In the genomic region with DNA sequence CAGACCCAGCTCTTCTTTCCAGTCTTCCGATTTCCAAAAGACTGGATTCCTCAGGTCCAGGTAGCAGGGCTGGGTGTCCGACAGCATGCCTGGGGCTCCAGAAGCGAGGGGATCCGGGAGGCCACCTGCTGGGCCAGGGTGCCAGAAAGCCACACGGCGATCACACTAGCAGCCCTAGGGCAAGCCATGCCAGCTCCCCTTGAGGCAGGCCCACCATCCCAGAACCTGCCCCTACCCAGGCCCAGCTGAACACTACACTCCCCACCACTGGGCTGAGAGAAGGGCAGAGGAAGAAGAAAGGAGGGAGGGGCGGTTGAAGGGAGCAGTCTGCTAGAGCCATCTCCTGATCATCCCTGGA, we compare ENCODE assay signal across 25 cellular contexts.
A peak's percentile ranks its signal among the peaks of the same experiment; 100 is the strongest.
DNase-seq lines count a peak whose midpoint lies in the region; ATAC-seq, FAIRE-seq and TF ChIP-seq lines count a peak whose summit lies in the region.
"Had no signal": no experiment of that assay in that cellular context is flagged by ENCODE, and none has a peak within 500 bp of the region (broad histone marks: within the 10 kb centered on the region; RNA-seq: fewer than 3 reads in every experiment).

No MANE protein-coding gene starts in this region.

- no peaks in the 10 kb centered on the region for H3K9me2 ChIP-seq in OCI-LY7 (ENCODE audit: insufficient read depth, low read length)

- BruUV-seq in OCI-LY7 (replicated peaks; lab: Mats Ljungman, UMichigan) = no TSS peak

- POLR2A ChIA-PET in OCI-LY7 (lab: Charles Lee) = no interaction called here

- TF ChIP-seq EP300 in sigmoid colon (IDR thresholded peaks at IDR 0.05) = no peak
- TF ChIP-seq EP300 in tibial nerve (IDR thresholded peaks at IDR 0.05) = no peak

- H3K79me2 ChIP-seq in OCI-LY7 (ENCODE audit: insufficient read depth, low read depth, low read length) = no peaks in the 10 kb centered on the region

- H3K27me3 ChIP-seq in esophagus (ENCODE audit: control insufficient read depth in 1 of 2, insufficient read depth in 2 of 2, low read length in 2 of 2) = no peaks in the 10 kb centered on the region
- H3K27me3 ChIP-seq in sigmoid colon = no peaks in the 10 kb centered on the region
- H3K27me3 ChIP-seq in tibial nerve = no peaks in the 10 kb centered on the region
- H3K27me3 ChIP-seq: adrenal gland, brain microvascular endothelial cell, ovary had no signal

- WGBS in esophagus, 2 donors = 91 to 92% methylated on average over 7 of the region's 7 CpGs
- 96 to 97% methylated on average over 7 of the region's 7 CpGs for WGBS in sigmoid colon, 2 donors
- 88 to 94% methylated on average over 7 of the region's 7 CpGs for WGBS in tibial nerve, 2 donors

- FAIRE-seq in kidney (lab: Jason Lieb, UNC) = no peak
- FAIRE-seq: colon had no signal

- H3K9me3 ChIP-seq in esophagus (ENCODE audit: control insufficient read depth in 2 of 2, insufficient read depth in 1 of 2, low read depth in 1 of 2, low read length in 1 of 2) = no peaks in the 10 kb centered on the region
- no peaks in the 10 kb centered on the region for H3K9me3 ChIP-seq in kidney (ENCODE audit: control insufficient read depth in 1 of 2, low read length in 2 of 2)
- peaks cover 0 to 2% (median 0%) of the 10 kb centered on the region in 4 donors for H3K9me3 ChIP-seq in sigmoid colon
- no peaks in the 10 kb centered on the region for H3K9me3 ChIP-seq in tibial nerve
- no peaks in the 10 kb centered on the region for H3K9me3 ChIP-seq in OCI-LY7 (ENCODE audit: low read length)
- H3K9me3 ChIP-seq: adrenal gland, ovary had no signal

- no peak overlapping the region for H3K4me2 ChIP-seq in OCI-LY7 (ENCODE audit: low read length)

- peak; percentile 53 for DNase-seq in kidney
- no peak for DNase-seq in sigmoid colon
- DNase-seq in tibial nerve (ENCODE audit: low spot score in 2 of 2) = no peak
- DNase-seq in NCI-H1694 treated with DMSO at 0.1 percent for 48 hours (lab: John Stamatoyannopoulos, UW) = no peak
- no peak for DNase-seq in OCI-LY7 (ENCODE audit: low spot score)
- DNase-seq: activated CD4-positive, alpha-beta T cell treated with anti-CD3 and anti-CD28 coated beads, Interleukin-2, amount 50 U/mL, for 48 hours; activated naive CD4-positive, alpha-beta T cell treated with anti-CD3 and anti-CD28 coated beads for 36 hours; adrenal gland; brain microvascular endothelial cell; effector memory CD4-positive, alpha-beta T cell; foreskin fibroblast; hippocampal formation; Karpas-422; MV-4-11; NCI-H1436 treated with DMSO at 0.1 percent for 48 hours; NCI-H446 treated with DMSO at 0.1 percent for 48 hours; ovary; stimulated activated CD4-positive, alpha-beta T cell treated with anti-CD3 and anti-CD28 coated beads, Interleukin-12 subunit alpha, Interleukin-12 subunit beta, amount 100 ng/mL, for 4 hours; stimulated activated CD4-positive, alpha-beta T cell treated with anti-CD3 and anti-CD28 coated beads, Interleukin-4, amount 100 ng/mL, for 1 hour had no signal

- no peak for ATAC-seq in HG02970 (IDR thresholded peaks at IDR 0.05; ENCODE audit: low FRiP score, unreplicated experiment)

- TF ChIP-seq CTCF in kidney (IDR thresholded peaks at IDR 0.05; ENCODE audit: borderline replicate concordance, extremely low read depth, insufficient read depth) (no peak), sigmoid colon (IDR thresholded peaks at IDR 0.05) (no peak), tibial nerve (IDR thresholded peaks at IDR 0.05) (no peak), OCI-LY7 (conservative IDR thresholded peaks at IDR 0.05; ENCODE audit: low read length) (no peak)

- H3K4me1 ChIP-seq in esophagus (ENCODE audit: control insufficient read depth in 2 of 2, insufficient read depth in 2 of 2, low read length in 1 of 2) (peaks cover 7 to 14% of the 10 kb centered on the region in 2 donors), kidney (ENCODE audit: control insufficient read depth in 1 of 2, insufficient read depth in 1 of 2, low read depth in 1 of 2, low read length in 2 of 2) (peaks cover 24 to 40% of the 10 kb centered on the region in 2 donors), sigmoid colon (peaks cover 0 to 100% (median 99%) of the 10 kb centered on the region in 4 donors), tibial nerve (peaks cover 0 to 100% (median 58%) of the 10 kb centered on the region in 4 donors), OCI-LY7 (ENCODE audit: insufficient read depth, low read length, poor library complexity, severe bottlenecking) (no peaks in the 10 kb centered on the region)

- no peak for TF ChIP-seq POLR2A in sigmoid colon (IDR thresholded peaks at IDR 0.05)
- TF ChIP-seq POLR2A in tibial nerve (IDR thresholded peaks at IDR 0.05) = no peak

- intact Hi-C loops in kidney (cut with DNase I) (no loop called here), sigmoid colon (cut with DNase I) (no loop called here), OCI-LY7 (cut with micrococcal nuclease; ENCODE audit: unreplicated experiment) (no loop called here)

- H3K9ac ChIP-seq in kidney (ENCODE audit: low read length in 2 of 2) = no peak overlapping the region

- H3K27ac ChIP-seq in esophagus (ENCODE audit: low read depth in 2 of 2, low read length in 1 of 2) (peak overlapping the region; percentile 17 to 38), kidney (ENCODE audit: low read depth in 2 of 2, low read length in 2 of 2) (no peak overlapping the region), sigmoid colon (peak overlapping the region; percentile 85 to 98 (median 92)), tibial nerve (peak overlapping the region; percentile 32 to 93 (median 72)), OCI-LY7 (ENCODE audit: low read depth, low read length, poor library complexity, severe bottlenecking) (no peak overlapping the region)
- H3K27ac ChIP-seq: brain microvascular endothelial cell, HL-60, ovary, RWPE1, SK-N-MC had no signal

- CTCF ChIA-PET in OCI-LY7 (lab: Charles Lee; ENCODE audit: unreplicated experiment) = interaction anchor here (0.7 kb wide), 1 partner anchor 31 kb away, joined by 3 read pairs; no protein-coding TSS in a partner anchor

- H4K20me1 ChIP-seq in OCI-LY7 (ENCODE audit: insufficient read depth, low read length) = no peaks in the 10 kb centered on the region

- no peak overlapping the region for H2AFZ ChIP-seq in OCI-LY7 (ENCODE audit: low read length)

- H3K36me3 ChIP-seq in esophagus (ENCODE audit: control insufficient read depth in 2 of 2, insufficient read depth in 2 of 2, low read length in 1 of 2) (peaks cover 2 to 6% of the 10 kb centered on the region in 2 donors), kidney (ENCODE audit: control insufficient read depth in 1 of 2, insufficient read depth in 2 of 2, low read length in 2 of 2) (peaks cover 35 to 64% of the 10 kb centered on the region in 2 donors), sigmoid colon (peaks cover 21 to 55% (median 37%) of the 10 kb centered on the region in 4 donors), tibial nerve (peaks cover 2 to 25% (median 4%) of the 10 kb centered on the region in 3 donors), OCI-LY7 (ENCODE audit: insufficient read depth, low read length) (no peaks in the 10 kb centered on the region)
- H3K36me3 ChIP-seq: ovary had no signal

- H3K4me3 ChIP-seq in esophagus (ENCODE audit: low read depth in 1 of 2, low read length in 2 of 2) (no peak overlapping the region), kidney (ENCODE audit: low read length in 2 of 2) (no peak overlapping the region), sigmoid colon (no peak overlapping the region), tibial nerve (no peak overlapping the region), OCI-LY7 (ENCODE audit: low read depth, low read length, poor library complexity, severe bottlenecking) (no peak overlapping the region)
- H3K4me3 ChIP-seq: adrenal gland, ovary, SK-N-MC had no signal

Comparison
In these comparisons a context has a peak if more than half of its experiments do, and no peak if none do; other contexts are left out.
1. H3K27ac ChIP-seq: peak in esophagus (2 of 2), sigmoid colon (4 of 4) and tibial nerve (4 of 4); none in kidney (0 of 2) and OCI-LY7 (single experiment).